1 cellular context compared by ENCODE assay signal in the genomic region with DNA sequence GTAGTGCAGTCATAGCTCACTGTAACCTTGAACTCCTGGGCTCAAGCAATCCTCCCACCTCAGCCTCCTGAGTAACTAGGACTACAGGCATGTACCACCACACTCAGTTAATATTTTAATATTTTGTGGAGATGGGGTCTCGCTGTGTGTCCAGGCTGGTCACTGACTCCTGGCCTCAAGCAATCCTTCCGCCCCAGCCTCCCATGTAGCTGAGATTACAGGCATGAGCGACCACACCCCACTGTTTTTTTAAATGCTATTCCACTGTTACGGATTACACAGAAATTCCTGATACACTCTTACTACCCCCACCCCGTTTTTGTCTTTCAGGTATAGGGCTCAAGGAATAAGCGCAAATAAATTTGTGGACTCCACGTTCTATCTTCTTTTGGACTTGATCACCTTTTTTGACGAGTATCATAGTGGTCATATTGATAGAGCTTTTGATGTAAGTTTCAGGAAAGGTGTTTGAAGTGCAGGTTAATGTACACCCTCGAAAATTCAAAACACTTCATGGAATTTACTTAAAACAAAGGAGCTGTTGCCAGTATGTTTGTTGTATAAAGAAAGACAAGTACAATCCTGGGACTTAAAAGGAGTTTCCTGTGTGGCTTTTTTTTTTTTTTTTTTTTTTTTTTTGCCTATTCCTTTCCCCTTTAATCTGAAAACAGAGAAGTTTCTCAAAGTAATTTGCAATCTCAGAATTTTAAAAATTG.
A peak's percentile ranks its signal among the peaks of the same experiment; 100 is the strongest.
TF ChIP-seq lines count a peak whose summit lies in the region.

No MANE protein-coding gene starts in this region.

TF ChIP-seq in HepG2, 621 proteins besides CTCF, POLR2A, EP300 and RAD21 (continued from another document):
- TF ChIP-seq ZNF550 (CRISPR knock-in tag; IDR thresholded peaks at IDR 0.05; ENCODE audit: borderline replicate concordance) (no peak), DMAP1 (CRISPR knock-in tag; IDR thresholded peaks at IDR 0.05) (no peak), HNRNPK (IDR thresholded peaks at IDR 0.05; ENCODE audit: low read depth, low read length, poor library complexity, severe bottlenecking) (no peak), CCAR2 (optimal IDR thresholded peaks at IDR 0.05; ENCODE audit: low read depth, low read length) (no peak), FOXK2 (IDR thresholded peaks at IDR 0.05) (no peak), ARNT2 (CRISPR knock-in tag; IDR thresholded peaks at IDR 0.05; ENCODE audit: low read depth) (no peak), ZNF687 (CRISPR knock-in tag; IDR thresholded peaks at IDR 0.05) (peak; percentile 42; the same call in 1 of the 2 replicates), ZBTB26 (CRISPR knock-in tag; IDR thresholded peaks at IDR 0.05; ENCODE audit: borderline replicate concordance) (no peak), MYNN (CRISPR knock-in tag; IDR thresholded peaks at IDR 0.05; ENCODE audit: low read depth) (no peak), SAP130 (CRISPR knock-in tag; IDR thresholded peaks at IDR 0.05; ENCODE audit: low read depth) (peak; percentile 49; the same call in 1 of the 2 replicates), ZNF260 (CRISPR knock-in tag; IDR thresholded peaks at IDR 0.05; ENCODE audit: borderline replicate concordance, low read depth) (no peak), ZNF629 (CRISPR knock-in tag; conservative IDR thresholded peaks at IDR 0.05) (no peak), ZNF317 (CRISPR knock-in tag; IDR thresholded peaks at IDR 0.05) (no peak), CEBPG (CRISPR knock-in tag; IDR thresholded peaks at IDR 0.05) (peak; percentile 41), ZNF746 (CRISPR knock-in tag; IDR thresholded peaks at IDR 0.05) (no peak), HNF1B (CRISPR knock-in tag; IDR thresholded peaks at IDR 0.05) (peak; percentile 59; the same call in 1 of the 2 replicates), YY1 (IDR thresholded peaks at IDR 0.05; ENCODE audit: insufficient read depth, insufficient replicate concordance, low read depth, low read length) (no peak), RCOR2 (CRISPR knock-in tag; IDR thresholded peaks at IDR 0.05) (0 out of 2 replicates have a peak, but pooled peaks have one; percentile 23), YEATS2 (CRISPR knock-in tag; IDR thresholded peaks at IDR 0.05; ENCODE audit: borderline replicate concordance) (no peak), NCOA2 (CRISPR knock-in tag; IDR thresholded peaks at IDR 0.05) (peak; percentile 70), CC2D1A (CRISPR knock-in tag; IDR thresholded peaks at IDR 0.05) (no peak), ELF1 (CRISPR knock-in tag; IDR thresholded peaks at IDR 0.05) (no peak), ZNF761 (CRISPR knock-in tag; conservative IDR thresholded peaks at IDR 0.05) (no peak)
- TF ChIP-seq, protein P1, sequence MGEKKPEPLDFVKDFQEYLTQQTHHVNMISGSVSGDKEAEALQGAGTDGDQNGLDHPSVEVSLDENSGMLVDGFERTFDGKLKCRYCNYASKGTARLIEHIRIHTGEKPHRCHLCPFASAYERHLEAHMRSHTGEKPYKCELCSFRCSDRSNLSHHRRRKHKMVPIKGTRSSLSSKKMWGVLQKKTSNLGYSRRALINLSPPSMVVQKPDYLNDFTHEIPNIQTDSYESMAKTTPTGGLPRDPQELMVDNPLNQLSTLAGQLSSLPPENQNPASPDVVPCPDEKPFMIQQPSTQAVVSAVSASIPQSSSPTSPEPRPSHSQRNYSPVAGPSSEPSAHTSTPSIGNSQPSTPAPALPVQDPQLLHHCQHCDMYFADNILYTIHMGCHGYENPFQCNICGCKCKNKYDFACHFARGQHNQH (CRISPR knock-in tag; IDR thresholded peaks at IDR 0.05): no peak
- TF ChIP-seq, protein P2, sequence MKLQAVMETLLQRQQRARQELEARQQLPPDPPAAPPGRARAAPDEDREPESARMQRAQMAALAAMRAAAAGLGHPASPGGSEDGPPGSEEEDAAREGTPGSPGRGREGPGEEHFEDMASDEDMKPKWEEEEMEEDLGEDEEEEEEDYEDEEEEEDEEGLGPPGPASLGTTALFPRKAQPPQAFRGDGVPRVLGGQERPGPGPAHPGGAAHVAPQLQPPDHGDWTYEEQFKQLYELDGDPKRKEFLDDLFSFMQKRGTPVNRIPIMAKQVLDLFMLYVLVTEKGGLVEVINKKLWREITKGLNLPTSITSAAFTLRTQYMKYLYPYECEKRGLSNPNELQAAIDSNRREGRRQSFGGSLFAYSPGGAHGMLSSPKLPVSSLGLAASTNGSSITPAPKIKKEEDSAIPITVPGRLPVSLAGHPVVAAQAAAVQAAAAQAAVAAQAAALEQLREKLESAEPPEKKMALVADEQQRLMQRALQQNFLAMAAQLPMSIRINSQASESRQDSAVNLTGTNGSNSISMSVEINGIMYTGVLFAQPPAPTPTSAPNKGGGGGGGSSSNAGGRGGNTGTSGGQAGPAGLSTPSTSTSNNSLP (IDR thresholded peaks at IDR 0.05; ENCODE audit: low read depth, low read length): no peak
- TF ChIP-seq, protein P3, sequence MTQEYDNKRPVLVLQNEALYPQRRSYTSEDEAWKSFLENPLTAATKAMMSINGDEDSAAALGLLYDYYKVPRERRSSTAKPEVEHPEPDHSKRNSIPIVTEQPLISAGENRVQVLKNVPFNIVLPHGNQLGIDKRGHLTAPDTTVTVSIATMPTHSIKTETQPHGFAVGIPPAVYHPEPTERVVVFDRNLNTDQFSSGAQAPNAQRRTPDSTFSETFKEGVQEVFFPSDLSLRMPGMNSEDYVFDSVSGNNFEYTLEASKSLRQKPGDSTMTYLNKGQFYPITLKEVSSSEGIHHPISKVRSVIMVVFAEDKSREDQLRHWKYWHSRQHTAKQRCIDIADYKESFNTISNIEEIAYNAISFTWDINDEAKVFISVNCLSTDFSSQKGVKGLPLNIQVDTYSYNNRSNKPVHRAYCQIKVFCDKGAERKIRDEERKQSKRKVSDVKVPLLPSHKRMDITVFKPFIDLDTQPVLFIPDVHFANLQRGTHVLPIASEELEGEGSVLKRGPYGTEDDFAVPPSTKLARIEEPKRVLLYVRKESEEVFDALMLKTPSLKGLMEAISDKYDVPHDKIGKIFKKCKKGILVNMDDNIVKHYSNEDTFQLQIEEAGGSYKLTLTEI (CRISPR knock-in tag; conservative IDR thresholded peaks at IDR 0.05): no peak
- TF ChIP-seq, protein P4, sequence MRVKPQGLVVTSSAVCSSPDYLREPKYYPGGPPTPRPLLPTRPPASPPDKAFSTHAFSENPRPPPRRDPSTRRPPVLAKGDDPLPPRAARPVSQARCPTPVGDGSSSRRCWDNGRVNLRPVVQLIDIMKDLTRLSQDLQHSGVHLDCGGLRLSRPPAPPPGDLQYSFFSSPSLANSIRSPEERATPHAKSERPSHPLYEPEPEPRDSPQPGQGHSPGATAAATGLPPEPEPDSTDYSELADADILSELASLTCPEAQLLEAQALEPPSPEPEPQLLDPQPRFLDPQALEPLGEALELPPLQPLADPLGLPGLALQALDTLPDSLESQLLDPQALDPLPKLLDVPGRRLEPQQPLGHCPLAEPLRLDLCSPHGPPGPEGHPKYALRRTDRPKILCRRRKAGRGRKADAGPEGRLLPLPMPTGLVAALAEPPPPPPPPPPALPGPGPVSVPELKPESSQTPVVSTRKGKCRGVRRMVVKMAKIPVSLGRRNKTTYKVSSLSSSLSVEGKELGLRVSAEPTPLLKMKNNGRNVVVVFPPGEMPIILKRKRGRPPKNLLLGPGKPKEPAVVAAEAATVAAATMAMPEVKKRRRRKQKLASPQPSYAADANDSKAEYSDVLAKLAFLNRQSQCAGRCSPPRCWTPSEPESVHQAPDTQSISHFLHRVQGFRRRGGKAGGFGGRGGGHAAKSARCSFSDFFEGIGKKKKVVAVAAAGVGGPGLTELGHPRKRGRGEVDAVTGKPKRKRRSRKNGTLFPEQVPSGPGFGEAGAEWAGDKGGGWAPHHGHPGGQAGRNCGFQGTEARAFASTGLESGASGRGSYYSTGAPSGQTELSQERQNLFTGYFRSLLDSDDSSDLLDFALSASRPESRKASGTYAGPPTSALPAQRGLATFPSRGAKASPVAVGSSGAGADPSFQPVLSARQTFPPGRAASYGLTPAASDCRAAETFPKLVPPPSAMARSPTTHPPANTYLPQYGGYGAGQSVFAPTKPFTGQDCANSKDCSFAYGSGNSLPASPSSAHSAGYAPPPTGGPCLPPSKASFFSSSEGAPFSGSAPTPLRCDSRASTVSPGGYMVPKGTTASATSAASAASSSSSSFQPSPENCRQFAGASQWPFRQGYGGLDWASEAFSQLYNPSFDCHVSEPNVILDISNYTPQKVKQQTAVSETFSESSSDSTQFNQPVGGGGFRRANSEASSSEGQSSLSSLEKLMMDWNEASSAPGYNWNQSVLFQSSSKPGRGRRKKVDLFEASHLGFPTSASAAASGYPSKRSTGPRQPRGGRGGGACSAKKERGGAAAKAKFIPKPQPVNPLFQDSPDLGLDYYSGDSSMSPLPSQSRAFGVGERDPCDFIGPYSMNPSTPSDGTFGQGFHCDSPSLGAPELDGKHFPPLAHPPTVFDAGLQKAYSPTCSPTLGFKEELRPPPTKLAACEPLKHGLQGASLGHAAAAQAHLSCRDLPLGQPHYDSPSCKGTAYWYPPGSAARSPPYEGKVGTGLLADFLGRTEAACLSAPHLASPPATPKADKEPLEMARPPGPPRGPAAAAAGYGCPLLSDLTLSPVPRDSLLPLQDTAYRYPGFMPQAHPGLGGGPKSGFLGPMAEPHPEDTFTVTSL (CRISPR knock-in tag; IDR thresholded peaks at IDR 0.05; ENCODE audit: borderline replicate concordance): peak; percentile 28; the same call in 1 of the 2 replicates
